1 cellular context compared by ENCODE assay signal in genomic region chr2:60532421-60532820, GRCh38.
TF ChIP-seq lines count a peak whose summit lies in the region.

No MANE protein-coding gene starts in this region.

TF ChIP-seq in GM23338, 12 proteins besides CTCF, POLR2A, EP300 and RAD21 (continued from another document):
- TF ChIP-seq ZNF114 (CRISPR knock-in tag; IDR thresholded peaks at IDR 0.05) = no peak
- TF ChIP-seq ZNF462 (CRISPR knock-in tag; IDR thresholded peaks at IDR 0.05) = no peak
- no peak for TF ChIP-seq ZNF331 (CRISPR knock-in tag; IDR thresholded peaks at IDR 0.05; ENCODE audit: low read depth)
- TF ChIP-seq JUNB (IDR thresholded peaks at IDR 0.05; ENCODE audit: unreplicated experiment) = no peak
- no peak for TF ChIP-seq EZH2phosphoT487 (IDR thresholded peaks at IDR 0.05; ENCODE audit: unreplicated experiment)
- no peak for TF ChIP-seq STAT1 (IDR thresholded peaks at IDR 0.05; ENCODE audit: unreplicated experiment)
- no peak for TF ChIP-seq CREB1 (CRISPR knock-in tag; IDR thresholded peaks at IDR 0.05; ENCODE audit: low read depth)
- no peak for TF ChIP-seq ETS1 (IDR thresholded peaks at IDR 0.05)
- TF ChIP-seq NANOG (IDR thresholded peaks at IDR 0.05; ENCODE audit: borderline replicate concordance) = no peak
